Comparison of ENCODE assay signal across 28 cellular contexts in genomic region chr4:23015821-23016220, GRCh38.
"Had no signal": no experiment of that assay in that cellular context is flagged by ENCODE, and none has a peak within 500 bp of the region (broad histone marks: within the 10 kb centered on the region; RNA-seq: fewer than 3 reads in every experiment).

No MANE protein-coding gene starts in this region.

- H2AFZ ChIP-seq: neural progenitor cell, parathyroid adenoma had no signal

- H3K4me3 ChIP-seq: neural progenitor cell, ovary, psoas muscle, right lobe of liver, sigmoid colon, stomach, thoracic aorta, tibial artery, transverse colon, upper lobe of right lung, uterus had no signal

- H3K4me3 Mint-ChIP-seq: naive thymus-derived CD8-positive, alpha-beta T cell; natural killer cell treated with Interleukin-12 subunit alpha and Interleukin-12 subunit beta and Interleukin-15 and Interleukin-18, amount 100 ng/mL, for 72 hours; neural progenitor cell; stimulated activated effector memory CD8-positive, alpha-beta T cell treated with anti-CD3 and anti-CD28 coated beads, Interleukin-12 subunit alpha, Interleukin-12 subunit beta, amount 100 ng/mL, for 72 hours; stimulated activated naive B cell treated with anti-CD40 and anti-IgM and Interleukin-4, amounts not matched to agents 10 μg/mL and 1 μg/mL and 100 μg/mL, for 72 hours; stimulated activated naive CD8-positive, alpha-beta T cell treated with anti-CD3 and anti-CD28 coated beads, Interleukin-15, Interleukin-2, amounts not matched to agents 100 ng/mL and 50 ng/mL, for 24 hours; type B pancreatic cell had no signal

- H3K27me3 ChIP-seq: neural progenitor cell, ovary, right lobe of liver, sigmoid colon, stomach, tibial artery, transverse colon, upper lobe of right lung, uterus had no signal

- H3K27ac ChIP-seq: neural progenitor cell, ovary, parathyroid adenoma, psoas muscle, right lobe of liver, sigmoid colon, stomach, thoracic aorta, tibial artery, transverse colon, upper lobe of right lung, uterus had no signal

- H3K9ac ChIP-seq: neural progenitor cell, parathyroid adenoma had no signal

- H3K36me3 ChIP-seq: neural progenitor cell, ovary, right lobe of liver, sigmoid colon, stomach, thoracic aorta, tibial artery, transverse colon, upper lobe of right lung, uterus had no signal

- H3K4me1 Mint-ChIP-seq: naive thymus-derived CD8-positive, alpha-beta T cell; neural progenitor cell; stimulated activated effector memory CD8-positive, alpha-beta T cell treated with anti-CD3 and anti-CD28 coated beads, Interleukin-12 subunit alpha, Interleukin-12 subunit beta, amount 100 ng/mL, for 72 hours; stimulated activated naive B cell treated with anti-CD40 and anti-IgM and Interleukin-4, amounts not matched to agents 10 μg/mL and 1 μg/mL and 100 μg/mL, for 72 hours had no signal

- DNase-seq: naive thymus-derived CD8-positive, alpha-beta T cell; occipital lobe; ovary; posterior cingulate gyrus; psoas muscle; right cardiac atrium; right lobe of liver; sigmoid colon; small intestine; stimulated activated CD4-positive, alpha-beta T cell treated with anti-CD3 and anti-CD28 coated beads, Interleukin-15, amount 100 ng/mL, for 24 hours; stimulated activated CD4-positive, alpha-beta T cell treated with anti-CD3 and anti-CD28 coated beads, Interleukin-2, amount 100 ng/mL, for 24 hours; stimulated activated CD4-positive, alpha-beta T cell treated with anti-CD3 and anti-CD28 coated beads, Interleukin-2, amount 100 ng/mL, for 48 hours; stimulated activated CD4-positive, alpha-beta T cell treated with anti-CD3 and anti-CD28 coated beads, Interleukin-4, amount 100 ng/mL, for 24 hours; stimulated activated naive B cell treated with anti-CD40 and anti-IgM and Interleukin-4, amounts not matched to agents 10 μg/mL and 1 μg/mL and 100 μg/mL, for 72 hours; stimulated activated naive CD4-positive, alpha-beta T cell treated with Interleukin-2 at 50 U/mL for 16 hours; stomach; tibial artery; transverse colon; upper lobe of right lung; uterus had no signal

- H3K4me1 ChIP-seq: neural progenitor cell, parathyroid adenoma, psoas muscle, right lobe of liver, sigmoid colon, stomach, tibial artery, transverse colon, upper lobe of right lung, uterus had no signal

- H3K9me3 ChIP-seq: ovary, psoas muscle, right lobe of liver, sigmoid colon, stomach, thoracic aorta, tibial artery, transverse colon, upper lobe of right lung, uterus had no signal

- H3K79me2 ChIP-seq: parathyroid adenoma had no signal

- ATAC-seq: naive thymus-derived CD8-positive, alpha-beta T cell; natural killer cell treated with Interleukin-12 subunit alpha and Interleukin-12 subunit beta and Interleukin-15 and Interleukin-18, amount 100 ng/mL, for 72 hours; psoas muscle; right cardiac atrium; right lobe of liver; stimulated activated effector memory CD8-positive, alpha-beta T cell treated with anti-CD3 and anti-CD28 coated beads, Interleukin-12 subunit alpha, Interleukin-12 subunit beta, amount 100 ng/mL, for 72 hours; stimulated activated naive B cell treated with anti-CD40 and anti-IgM and Interleukin-4, amounts not matched to agents 10 μg/mL and 1 μg/mL and 100 μg/mL, for 72 hours; upper lobe of right lung had no signal

- H3K36me3 Mint-ChIP-seq: naive thymus-derived CD8-positive, alpha-beta T cell; natural killer cell treated with Interleukin-12 subunit alpha and Interleukin-12 subunit beta and Interleukin-15 and Interleukin-18, amount 100 ng/mL, for 72 hours; neural progenitor cell; stimulated activated effector memory CD8-positive, alpha-beta T cell treated with anti-CD3 and anti-CD28 coated beads, Interleukin-12 subunit alpha, Interleukin-12 subunit beta, amount 100 ng/mL, for 72 hours; stimulated activated naive B cell treated with anti-CD40 and anti-IgM and Interleukin-4, amounts not matched to agents 10 μg/mL and 1 μg/mL and 100 μg/mL, for 72 hours; type B pancreatic cell had no signal

- H3K9me3 Mint-ChIP-seq: natural killer cell treated with Interleukin-12 subunit alpha and Interleukin-12 subunit beta and Interleukin-15 and Interleukin-18, amount 100 ng/mL, for 72 hours; neural progenitor cell; stimulated activated naive CD8-positive, alpha-beta T cell treated with anti-CD3 and anti-CD28 coated beads, Interleukin-15, Interleukin-2, amounts not matched to agents 100 ng/mL and 50 ng/mL, for 24 hours; type B pancreatic cell had no signal

- H3K27ac Mint-ChIP-seq: naive thymus-derived CD8-positive, alpha-beta T cell; natural killer cell treated with Interleukin-12 subunit alpha and Interleukin-12 subunit beta and Interleukin-15 and Interleukin-18, amount 100 ng/mL, for 72 hours; neural progenitor cell; progenitor cell of endocrine pancreas; stimulated activated effector memory CD8-positive, alpha-beta T cell treated with anti-CD3 and anti-CD28 coated beads, Interleukin-12 subunit alpha, Interleukin-12 subunit beta, amount 100 ng/mL, for 72 hours; stimulated activated naive B cell treated with anti-CD40 and anti-IgM and Interleukin-4, amounts not matched to agents 10 μg/mL and 1 μg/mL and 100 μg/mL, for 72 hours; stimulated activated naive CD8-positive, alpha-beta T cell treated with anti-CD3 and anti-CD28 coated beads, Interleukin-15, Interleukin-2, amounts not matched to agents 100 ng/mL and 50 ng/mL, for 24 hours; type B pancreatic cell had no signal

- H3K4me2 ChIP-seq: neural progenitor cell had no signal

- H3K27me3 Mint-ChIP-seq: naive thymus-derived CD8-positive, alpha-beta T cell; natural killer cell treated with Interleukin-12 subunit alpha and Interleukin-12 subunit beta and Interleukin-15 and Interleukin-18, amount 100 ng/mL, for 72 hours; progenitor cell of endocrine pancreas; stimulated activated naive B cell treated with anti-CD40 and anti-IgM and Interleukin-4, amounts not matched to agents 10 μg/mL and 1 μg/mL and 100 μg/mL, for 72 hours; stimulated activated naive CD8-positive, alpha-beta T cell treated with anti-CD3 and anti-CD28 coated beads, Interleukin-15, Interleukin-2, amounts not matched to agents 100 ng/mL and 50 ng/mL, for 24 hours; type B pancreatic cell had no signal
